Comparison of ENCODE assay signal across 31 cellular contexts in genomic region chr1:232594768-232595698, GRCh38. TPM values are rescaled to one million over a fixed set of nuclear protein-coding genes. Genes with fewer than 3 reads are reported as not detected.
A peak's percentile ranks its signal among the peaks of the same experiment; 100 is the strongest.
DNase-seq lines count a peak whose midpoint lies in the region; ATAC-seq and TF ChIP-seq lines count a peak whose summit lies in the region.
"Had no signal": no experiment of that assay in that cellular context is flagged by ENCODE, and none has a peak within 500 bp of the region (broad histone marks: within the 10 kb centered on the region; RNA-seq: fewer than 3 reads in every experiment).

No MANE protein-coding gene starts in this region.

- intact Hi-C loops in left ventricle myocardium superior (cut with micrococcal nuclease): no loop called here

- no peaks in the 10 kb centered on the region for H3K27me3 ChIP-seq in BE2C
- H3K27me3 ChIP-seq in SJCRH30: no peaks in the 10 kb centered on the region
- H3K27me3 ChIP-seq: colonic mucosa, gastroesophageal sphincter, neutrophil, thyroid gland had no signal

- H3K4me1 ChIP-seq in BE2C (peaks cover 44% of the 10 kb centered on the region), SJCRH30 (peaks cover 6% of the 10 kb centered on the region; the same call in 1 of the 2 replicates)
- H3K4me1 ChIP-seq: colonic mucosa, prostate gland had no signal

- DNase-seq in BE2C (no peak), ecto neural progenitor cell (ENCODE audit: low spot score) (peak; percentile 76), left ventricle myocardium superior (peak; percentile 61), nephron progenitor cell (peak; percentile 12), SJCRH30 (no peak), NCI-H524 (lab: John Stamatoyannopoulos, UW) (no peak), putamen (ENCODE audit: low spot score) (no peak)
- no peak for DNase-seq in activated CD4-positive, CD25-positive, alpha-beta regulatory T cell (lab: John Stamatoyannopoulos, UW)
- DNase-seq: activated B cell treated with CpG ODN at 0.5 μM for 24 hours; activated CD8-positive, alpha-beta memory T cell treated with anti-CD3 and anti-CD28 coated beads, Interleukin-2, amount 10 ng/mL, durations not matched to agents 7 days and 5 days; activated naive CD4-positive, alpha-beta T cell treated with Interleukin-2 at 50 U/mL for 16 hours; activated T-cell treated with anti-CD3 and anti-CD28 coated beads, Interleukin-2, amount 50 U/mL, for 48 hours; AML-193; amniotic stem cell; CD8-positive, alpha-beta memory T cell; colonic mucosa; DMS79 treated with DMSO at 0.1 percent for 48 hours; H7; KG1; MM.1S; NCI-H1417 treated with DMSO at 0.1 percent for 48 hours; NCI-H2081; NCI-H345; NCI-H748 treated with DMSO at 0.1 percent for 48 hours; stimulated activated naive CD8-positive, alpha-beta T cell treated with anti-CD3 and anti-CD28 coated beads, Interleukin-15, amount 100 ng/mL, for 72 hours; T-helper 1 cell; thyroid gland had no signal

- peaks cover 3% of the 10 kb centered on the region for H3K27me3 Mint-ChIP-seq in nephron progenitor cell (ENCODE audit: low read depth, poor library complexity)
- H3K27me3 Mint-ChIP-seq: activated B cell treated with CpG ODN at 0.5 μM for 24 hours; activated CD8-positive, alpha-beta memory T cell treated with anti-CD3 and anti-CD28 coated beads, Interleukin-2, amount 10 ng/mL, durations not matched to agents 7 days and 5 days; CD8-positive, alpha-beta memory T cell; stimulated activated naive CD8-positive, alpha-beta T cell treated with anti-CD3 and anti-CD28 coated beads, Interleukin-15, amount 100 ng/mL, for 72 hours had no signal

- no peak overlapping the region for H3K27ac Mint-ChIP-seq in nephron progenitor cell
- H3K27ac Mint-ChIP-seq: activated B cell treated with CpG ODN at 0.5 μM for 24 hours; activated CD8-positive, alpha-beta memory T cell treated with anti-CD3 and anti-CD28 coated beads, Interleukin-2, amount 10 ng/mL, durations not matched to agents 7 days and 5 days had no signal

- H3K36me3 Mint-ChIP-seq in nephron progenitor cell (ENCODE audit: low read depth): no peaks in the 10 kb centered on the region
- H3K36me3 Mint-ChIP-seq: CD8-positive, alpha-beta memory T cell had no signal

- TF ChIP-seq CTCF in BE2C (IDR thresholded peaks at IDR 0.05; ENCODE audit: low read depth, low read length): no peak
- no peak for TF ChIP-seq CTCF in nephron progenitor cell (IDR thresholded peaks at IDR 0.05)

- H3K4me3 Mint-ChIP-seq in nephron progenitor cell: no peak overlapping the region
- H3K4me3 Mint-ChIP-seq: activated B cell treated with CpG ODN at 0.5 μM for 24 hours; activated CD8-positive, alpha-beta memory T cell treated with anti-CD3 and anti-CD28 coated beads, Interleukin-2, amount 10 ng/mL, durations not matched to agents 7 days and 5 days; stimulated activated naive CD8-positive, alpha-beta T cell treated with anti-CD3 and anti-CD28 coated beads, Interleukin-15, amount 100 ng/mL, for 72 hours had no signal

- H3K9me3 Mint-ChIP-seq in nephron progenitor cell: no peaks in the 10 kb centered on the region
- H3K9me3 Mint-ChIP-seq: activated B cell treated with CpG ODN at 0.5 μM for 24 hours; CD8-positive, alpha-beta memory T cell; stimulated activated naive CD8-positive, alpha-beta T cell treated with anti-CD3 and anti-CD28 coated beads, Interleukin-15, amount 100 ng/mL, for 72 hours had no signal

- H3K36me3 ChIP-seq in BE2C (no peaks in the 10 kb centered on the region), SJCRH30 (no peaks in the 10 kb centered on the region)
- H3K36me3 ChIP-seq: colonic mucosa, gastroesophageal sphincter, neutrophil, prostate gland, thyroid gland had no signal

- H3K9me3 ChIP-seq in BE2C: no peaks in the 10 kb centered on the region
- H3K9me3 ChIP-seq in SJCRH30 (replicated peaks): no peaks in the 10 kb centered on the region
- H3K9me3 ChIP-seq: colonic mucosa, gastroesophageal sphincter, neutrophil, prostate gland, thyroid gland had no signal

- ATAC-seq in left ventricle myocardium superior: peak; percentile 70
- ATAC-seq: activated CD8-positive, alpha-beta memory T cell treated with anti-CD3 and anti-CD28 coated beads, Interleukin-2, amount 10 ng/mL, durations not matched to agents 7 days and 5 days; gastroesophageal sphincter had no signal

- H3K27ac ChIP-seq in SJCRH30: no peak overlapping the region
- H3K27ac ChIP-seq: colonic mucosa, neutrophil, prostate gland, thyroid gland had no signal

- peak overlapping the region; percentile 3; the same call in 1 of the 2 replicates for H3K4me3 ChIP-seq in BE2C (ENCODE audit: low read depth, low read length)
- H3K4me3 ChIP-seq in SJCRH30: no peak overlapping the region
- H3K4me3 ChIP-seq: colonic mucosa, gastroesophageal sphincter, lung, prostate gland, thyroid gland had no signal

- H3K4me1 Mint-ChIP-seq in nephron progenitor cell: peaks cover 79% of the 10 kb centered on the region

RNA-seq across cellular contexts. Expression of gene SIPA1L2, which starts 34.9 kb away (rescaled TPM):
- polyA plus RNA-seq in BE2C (2012; ENCODE audit: insufficient read depth, insufficient read length, low read depth): 17.0 TPM
- 127 TPM for total RNA-seq in left ventricle myocardium superior
- 2.0 and 2.3 TPM in 2 replicates for total RNA-seq in SJCRH30 (2014; rRNA removed; shearing (Covaris generic))

Comparison
In these comparisons a context has a peak if more than half of its experiments do, and no peak if none do; other contexts are left out.
1. DNase-seq: peak in ecto neural progenitor cell (single experiment), left ventricle myocardium superior (single experiment) and nephron progenitor cell (single experiment); none in BE2C (single experiment), SJCRH30 (0 of 2), activated CD4-positive, CD25-positive, alpha-beta regulatory T cell (0 of 4), NCI-H524 (0 of 2) and putamen (single experiment).
2. RNA of gene SIPA1L2, which starts 34.9 kb away (total RNA-seq): 127 TPM in left ventricle myocardium superior (single experiment); 2.0 to 2.3 TPM in SJCRH30; every median in the first group is over 10 times any median in the second.